In genomic region chr21:25607812-25608737, GRCh38 we compare ENCODE assay signal across 8 cellular contexts. TPM values are rescaled to one million over a fixed set of nuclear protein-coding genes. Genes with fewer than 3 reads are reported as not detected.
DNase-seq lines count a peak whose midpoint lies in the region; TF ChIP-seq lines count a peak whose summit lies in the region.

No MANE protein-coding gene starts in this region.

- peaks cover 4% of the 10 kb centered on the region for H3K36me3 ChIP-seq in suprapubic skin

- DNase-seq in GDM1 (lab: John Stamatoyannopoulos, UW) (peak; percentile 59), HCEC 1CT (peak; percentile 75), M059J (ENCODE audit: low read depth) (peak; percentile 82), SK-N-DZ (ENCODE audit: low spot score) (peak; percentile 77), glomerular visceral epithelial cell (ENCODE audit: extremely low spot score) (peak; percentile 85), occipital lobe (lab: John Stamatoyannopoulos, UW) (peak; percentile 62), suprapubic skin (ENCODE audit: low spot score in 2 of 2) (peak; percentile 86 to 88)
- DNase-seq in activated naive CD4-positive, alpha-beta T cell treated with anti-CD3 and anti-CD28 coated beads, Interleukin-2, amount 50 U/mL, for 16 hours, result peak; percentile 78

- WGBS in suprapubic skin, result 3% methylated on average over 32 of the region's 32 CpGs

- TF ChIP-seq CTCF in suprapubic skin (IDR thresholded peaks at IDR 0.05), result peak; percentile 85 to 88

- peak overlapping the region; percentile 71 for H3K4me3 ChIP-seq in suprapubic skin

- TF ChIP-seq EP300 in suprapubic skin (IDR thresholded peaks at IDR 0.05), result no peak

- TF ChIP-seq POLR2A in suprapubic skin (IDR thresholded peaks at IDR 0.05), result no peak

- no peaks in the 10 kb centered on the region for H3K9me3 ChIP-seq in suprapubic skin

- peak overlapping the region; percentile 83 for H3K27ac ChIP-seq in suprapubic skin

- peaks cover 27% of the 10 kb centered on the region for H3K4me1 ChIP-seq in suprapubic skin

- no peaks in the 10 kb centered on the region for H3K27me3 ChIP-seq in suprapubic skin

RNA-seq across cellular contexts. Expression of gene MRPL39, which starts 0.8 kb away (rescaled TPM):
- 65.1 and 88.8 TPM in 2 replicates for total RNA-seq in M059J (2014; rRNA removed; shearing (Covaris generic))
- polyA plus RNA-seq in SK-N-DZ (2014; cell fraction: cytosol; rRNA removed), result 53.1 and 67.9 TPM in 2 replicates
- polyA plus RNA-seq in SK-N-DZ (2014; cell fraction: nucleus; rRNA removed), result 21.6 and 37.5 TPM in 2 replicates
- 32.3 TPM for total RNA-seq in occipital lobe
- total RNA-seq in suprapubic skin, result 10 to 100 TPM; 21.4 to 28.7 (median 23.1) TPM

RNA-seq across cellular contexts. Expression of gene JAM2, which starts 31.0 kb away (rescaled TPM):
- 1.7 and 3.0 TPM in 2 replicates for total RNA-seq in M059J (2014; rRNA removed; shearing (Covaris generic))
- 22.8 and 24.4 TPM in 2 replicates for polyA plus RNA-seq in SK-N-DZ (2014; cell fraction: cytosol; rRNA removed)
- polyA plus RNA-seq in SK-N-DZ (2014; cell fraction: nucleus; rRNA removed), result 28.0 and 49.6 TPM in 2 replicates
- total RNA-seq in occipital lobe (22.3 TPM), suprapubic skin (1 to 10 TPM; 2.0 to 7.6 (median 4.7) TPM)

Comparison
In these comparisons a context has a peak if more than half of its experiments do, and no peak if none do; other contexts are left out.
1. Peak in every context shown above with its lines: DNase-seq, H3K4me3 ChIP-seq and H3K27ac ChIP-seq.